18 cellular contexts compared by ENCODE assay signal in the genomic region with DNA sequence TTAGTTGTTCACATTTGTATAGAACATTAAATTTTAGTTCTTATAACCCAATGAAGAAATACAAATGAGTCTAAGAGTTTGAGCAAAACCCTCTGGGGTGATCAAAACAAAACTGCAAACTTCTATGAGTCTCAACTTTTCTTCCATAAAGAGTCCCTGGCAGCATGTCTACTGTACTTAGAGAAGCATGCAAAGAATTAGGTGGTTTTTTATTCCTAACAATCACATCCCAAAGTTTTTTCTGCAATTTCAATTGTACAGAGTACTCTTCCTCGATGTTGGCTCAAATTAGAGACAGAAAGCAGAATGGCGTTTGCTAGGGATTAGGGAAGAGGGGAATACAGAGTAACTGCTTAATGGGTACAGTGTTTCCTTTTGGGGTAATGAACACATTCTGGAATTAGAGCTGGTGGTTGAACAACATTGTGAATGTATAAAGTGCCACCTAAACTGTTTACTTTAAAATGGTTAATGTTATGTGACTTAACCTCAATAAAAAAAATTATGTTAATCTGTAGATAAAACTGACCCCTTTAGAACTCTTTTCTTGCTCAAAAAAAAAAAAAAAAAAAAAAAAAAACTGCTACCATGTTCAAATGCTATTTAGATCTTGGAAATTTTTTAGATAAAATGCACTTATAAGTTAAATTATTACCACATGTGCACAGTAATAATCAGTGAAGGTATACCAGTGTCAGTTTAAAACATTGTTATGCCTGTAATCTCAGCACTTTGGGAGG. TPM values are rescaled to one million over a fixed set of nuclear protein-coding genes. Genes with fewer than 3 reads are reported as not detected.
A peak's percentile ranks its signal among the peaks of the same experiment; 100 is the strongest.
DNase-seq lines count a peak whose midpoint lies in the region; TF ChIP-seq lines count a peak whose summit lies in the region.
"Had no signal": no experiment of that assay in that cellular context is flagged by ENCODE, and none has a peak within 500 bp of the region (broad histone marks: within the 10 kb centered on the region; RNA-seq: fewer than 3 reads in every experiment).

No MANE protein-coding gene starts in this region.

- H4K20me1 ChIP-seq in OCI-LY7 (ENCODE audit: insufficient read depth, low read length), result peaks cover 14% of the 10 kb centered on the region

- H3K4me1 ChIP-seq in OCI-LY7 (ENCODE audit: insufficient read depth, low read length, poor library complexity, severe bottlenecking) (peaks cover 28% of the 10 kb centered on the region), rectal smooth muscle tissue (ENCODE audit: control insufficient read depth, insufficient read depth, low read length) (peaks cover 16% of the 10 kb centered on the region)

- POLR2A ChIA-PET in OCI-LY7 (lab: Charles Lee), result interaction anchor here (0.6 to 1.5 kb wide), 4 partner anchors 13 to 895 kb away, joined by 3 to 4 read pairs (median 3); no protein-coding TSS in a partner anchor

- H3K79me2 ChIP-seq in OCI-LY7 (ENCODE audit: insufficient read depth, low read depth, low read length), result peaks cover 93% of the 10 kb centered on the region

- no peaks in the 10 kb centered on the region for H3K9me2 ChIP-seq in OCI-LY7 (ENCODE audit: insufficient read depth, low read length)

- CTCF ChIA-PET in OCI-LY7 (lab: Charles Lee; ENCODE audit: unreplicated experiment), result no interaction called here

- H2AFZ ChIP-seq in OCI-LY7 (ENCODE audit: low read length), result no peak overlapping the region

- no peaks in the 10 kb centered on the region for H3K27me3 ChIP-seq in rectal smooth muscle tissue (ENCODE audit: control insufficient read depth, insufficient read depth, low read length)
- H3K27me3 ChIP-seq: gastroesophageal sphincter had no signal

- no peak overlapping the region for H3K9ac ChIP-seq in rectal smooth muscle tissue (ENCODE audit: low read length)

- H3K4me2 ChIP-seq in OCI-LY7 (ENCODE audit: low read length), result peak overlapping the region; percentile 1; the same call in 1 of the 2 replicates

- H3K4me3 ChIP-seq in OCI-LY7 (ENCODE audit: low read depth, low read length, poor library complexity, severe bottlenecking) (no peak overlapping the region), rectal smooth muscle tissue (ENCODE audit: low read length) (peak overlapping the region; percentile 32)
- H3K4me3 ChIP-seq: gastroesophageal sphincter, lower lobe of right lung, thoracic aorta had no signal

- no peak overlapping the region for H3K27ac ChIP-seq in OCI-LY7 (ENCODE audit: low read depth, low read length, poor library complexity, severe bottlenecking)
- no peak overlapping the region for H3K27ac ChIP-seq in rectal smooth muscle tissue (ENCODE audit: low read depth, low read length)
- H3K27ac ChIP-seq: gastroesophageal sphincter, lower lobe of right lung, thoracic aorta had no signal

- intact Hi-C loops in OCI-LY7 (cut with micrococcal nuclease; ENCODE audit: unreplicated experiment), result no loop called here

- TF ChIP-seq CTCF in OCI-LY7 (conservative IDR thresholded peaks at IDR 0.05; ENCODE audit: low read length), result no peak

- no TSS peak for BruUV-seq in OCI-LY7 (replicated peaks; lab: Mats Ljungman, UMichigan)

- DNase-seq in EH (ENCODE audit: low read depth) (peak; percentile 56), OCI-LY7 (ENCODE audit: low spot score) (no peak), fibroblast of gingiva (ENCODE audit: low read depth) (peak; percentile 11), mesenteric fat pad (ENCODE audit: low spot score) (no peak), NCI-H2227 (lab: John Stamatoyannopoulos, UW; ENCODE audit: unreplicated experiment) (no peak), middle frontal gyrus (ENCODE audit: extremely low spot score, low spot score) (no peak)
- DNase-seq: activated CD4-positive, alpha-beta T cell treated with anti-CD3 and anti-CD28 coated beads for 48 hours; activated T-cell treated with anti-CD3 and anti-CD28 coated beads, Interleukin-2, amount 50 U/mL, for 1 hour; central memory CD4-positive, alpha-beta T cell; endodermal cell; lower lobe of right lung; NCI-H1048; NK-92 treated with Interleukin-12 subunit alpha and Interleukin-12 subunit beta, amount 100 ng/mL, for 24 hours; stimulated activated CD4-positive, alpha-beta T cell treated with anti-CD3 and anti-CD28 coated beads, Interleukin-4, amount 100 ng/mL, for 4 hours; T-helper 9 cell had no signal

- no peaks in the 10 kb centered on the region for H3K9me3 ChIP-seq in OCI-LY7 (ENCODE audit: low read length)
- H3K9me3 ChIP-seq: gastroesophageal sphincter, lower lobe of right lung, thoracic aorta had no signal

- H3K36me3 ChIP-seq in OCI-LY7 (ENCODE audit: insufficient read depth, low read length) (peaks cover 15% of the 10 kb centered on the region), rectal smooth muscle tissue (ENCODE audit: control insufficient read depth, insufficient read depth, low read length) (peaks cover 2% of the 10 kb centered on the region)
- H3K36me3 ChIP-seq: gastroesophageal sphincter, lower lobe of right lung, thoracic aorta had no signal

RNA-seq across cellular contexts. Expression of a gene that starts 4.8 kb away (rescaled TPM):
- 21.0 and 32.0 TPM in 2 replicates for total RNA-seq in OCI-LY7 (2014; rRNA removed; shearing (Covaris generic))
- total RNA-seq in OCI-LY7 (2022), result 34.0 and 34.3 TPM in 2 replicates
- 37.0 TPM for total RNA-seq in mesenteric fat pad

Comparison
In these comparisons a context has a peak if more than half of its experiments do, and no peak if none do; other contexts are left out.
1. DNase-seq: peak in EH (single experiment) and fibroblast of gingiva (single experiment); none in OCI-LY7 (single experiment), mesenteric fat pad (single experiment), NCI-H2227 (single experiment) and middle frontal gyrus (single experiment).